ENCODE assay signal across 8 cellular contexts in the genomic region with DNA sequence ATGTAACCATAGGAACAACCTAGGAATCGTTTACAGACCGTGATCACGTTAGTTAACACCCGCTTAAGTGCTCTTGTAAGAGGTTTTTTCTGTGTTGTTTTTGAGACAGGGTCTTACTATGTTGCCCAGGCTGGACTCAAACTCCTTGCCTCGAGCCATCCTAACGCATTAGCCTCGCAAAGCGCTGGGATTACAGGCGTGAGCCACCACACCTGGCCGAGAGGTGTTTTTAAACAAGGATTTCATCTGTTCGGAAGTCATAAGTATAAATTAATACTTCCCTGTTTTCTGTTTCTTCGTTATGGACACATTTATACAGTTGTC. TPM values are rescaled to one million over a fixed set of nuclear protein-coding genes. Genes with fewer than 3 reads are reported as not detected.
DNase-seq lines count a peak whose midpoint lies in the region; TF ChIP-seq lines count a peak whose summit lies in the region.

No MANE protein-coding gene starts in this region.

- no peaks in the 10 kb centered on the region for H3K9me3 Mint-ChIP-seq in progenitor cell of endocrine pancreas (ENCODE audit: low read depth)

- DNase-seq in GM06990 (ENCODE audit: extremely low read depth, insufficient read length) (no peak), epithelial cell of prostate (ENCODE audit: low read depth, low spot score) (no peak), progenitor cell of endocrine pancreas (ENCODE audit: low spot score, unreplicated experiment) (no peak), kidney tubule cell (ENCODE audit: low spot score) (no peak), NCI-H187 treated with DMSO at 0.1 percent for 48 hours (lab: John Stamatoyannopoulos, UW) (no peak), NCI-H345 treated with DMSO at 0.1 percent for 48 hours (lab: John Stamatoyannopoulos, UW; ENCODE audit: unreplicated experiment) (no peak), SKM-1 (lab: John Stamatoyannopoulos, UW; ENCODE audit: unreplicated experiment) (no peak)

- H3K27me3 ChIP-seq in GM06990 (replicated peaks; ENCODE audit: control insufficient read depth, insufficient read depth, low read length) (no peaks in the 10 kb centered on the region), OCI-LY3 (ENCODE audit: low read depth, low read length) (no peaks in the 10 kb centered on the region)

- peak overlapping the region; percentile 76 for H3K9ac ChIP-seq in OCI-LY3 (ENCODE audit: low read length)

- TF ChIP-seq CTCF in GM06990 (IDR thresholded peaks at IDR 0.05; ENCODE audit: insufficient read depth, low read length, poor library complexity, severe bottlenecking): no peak
- TF ChIP-seq CTCF in OCI-LY3 (IDR thresholded peaks at IDR 0.05; ENCODE audit: low read depth, low read length): no peak
- no peak for TF ChIP-seq CTCF in progenitor cell of endocrine pancreas (IDR thresholded peaks at IDR 0.05; ENCODE audit: unreplicated experiment)

- H3K79me2 ChIP-seq in OCI-LY3 (ENCODE audit: low read length): peaks cover 28% of the 10 kb centered on the region

- H3K36me3 Mint-ChIP-seq in progenitor cell of endocrine pancreas (ENCODE audit: insufficient read depth): peaks cover 4% of the 10 kb centered on the region

- H3K4me2 ChIP-seq in OCI-LY3 (ENCODE audit: low read length): peak overlapping the region; percentile 94

- H3K27ac ChIP-seq in OCI-LY3 (ENCODE audit: low read length): no peak overlapping the region
- H3K27ac ChIP-seq in epithelial cell of prostate: peak overlapping the region; percentile 56

- H3K4me3 ChIP-seq in GM06990 (replicated peaks; ENCODE audit: low read depth, low read length) (peak overlapping the region; percentile 98), OCI-LY3 (ENCODE audit: low read length) (peak overlapping the region; percentile 98)

- H3K36me3 ChIP-seq in GM06990 (ENCODE audit: control insufficient read depth, insufficient read depth, low read length): peaks cover 1% of the 10 kb centered on the region; the same call in 1 of the 2 replicates
- H3K36me3 ChIP-seq in OCI-LY3 (replicated peaks; ENCODE audit: low read depth, low read length): peaks cover 11% of the 10 kb centered on the region

- no peaks in the 10 kb centered on the region for H3K27me3 Mint-ChIP-seq in progenitor cell of endocrine pancreas

- peak overlapping the region; percentile 92 for H3K27ac Mint-ChIP-seq in progenitor cell of endocrine pancreas

- no peaks in the 10 kb centered on the region for H3K9me3 ChIP-seq in OCI-LY3 (ENCODE audit: insufficient read depth, low read length)

- H4K20me1 ChIP-seq in OCI-LY3 (ENCODE audit: insufficient read depth, low read length): peaks cover 4% of the 10 kb centered on the region

- H3K4me1 ChIP-seq in OCI-LY3 (ENCODE audit: low read length): peaks cover 32% of the 10 kb centered on the region

- peak overlapping the region; percentile 86; the same call in 1 of the 2 replicates for H2AFZ ChIP-seq in OCI-LY3 (ENCODE audit: low read depth, low read length)

- H3K4me1 Mint-ChIP-seq in progenitor cell of endocrine pancreas (ENCODE audit: low read depth): peaks cover 40% of the 10 kb centered on the region

- peak overlapping the region; percentile 93 for H3K4me3 Mint-ChIP-seq in progenitor cell of endocrine pancreas (ENCODE audit: low read depth)

RNA-seq across cellular contexts. Expression of a gene that starts 0.7 kb away (rescaled TPM):
- total RNA-seq in progenitor cell of endocrine pancreas: 49.4 and 57.6 TPM in 2 replicates

RNA-seq across cellular contexts. Expression of a gene that starts 45.6 kb away (rescaled TPM):
- total RNA-seq in progenitor cell of endocrine pancreas: 22.2 and 28.2 TPM in 2 replicates
